Comparison of ENCODE assay signal across 9 cellular contexts in the genomic region with DNA sequence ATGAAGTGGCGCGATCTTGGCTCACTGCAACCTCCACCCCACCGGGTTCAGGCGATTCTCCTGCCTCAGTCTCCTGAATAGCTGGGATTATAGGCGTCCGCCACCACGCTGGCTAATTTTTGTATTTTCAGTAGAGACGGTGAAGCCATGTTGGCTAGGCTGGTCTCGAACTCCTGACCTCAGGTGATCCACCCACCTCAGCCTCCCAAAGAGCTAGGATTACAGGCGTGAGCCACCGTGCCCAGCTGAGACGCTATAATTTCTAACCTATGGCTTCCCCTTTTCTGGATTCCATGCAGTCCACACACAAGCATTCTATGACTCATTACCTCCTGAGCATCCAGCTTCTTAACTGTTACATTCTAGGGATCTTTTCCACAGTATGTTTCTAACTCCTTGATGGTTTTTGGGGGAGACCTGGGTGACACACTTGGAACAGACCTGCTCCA. TPM values are rescaled to one million over a fixed set of nuclear protein-coding genes. Genes with fewer than 3 reads are reported as not detected.
A peak's percentile ranks its signal among the peaks of the same experiment; 100 is the strongest.
DNase-seq lines count a peak whose midpoint lies in the region; ATAC-seq, FAIRE-seq and TF ChIP-seq lines count a peak whose summit lies in the region.
"Had no signal": no experiment of that assay in that cellular context is flagged by ENCODE, and none has a peak within 500 bp of the region (broad histone marks: within the 10 kb centered on the region; RNA-seq: fewer than 3 reads in every experiment).

No MANE protein-coding gene starts in this region.

- intact Hi-C loops in vagina (cut with DNase I) (no loop called here), sciatic nerve (cut with DNase I) (no loop called here)

- H3K9me3 ChIP-seq in iPS DF 6.9 (ENCODE audit: control insufficient read depth, insufficient read depth, low read length) (no peaks in the 10 kb centered on the region), vagina (no peaks in the 10 kb centered on the region)

- no peak for ATAC-seq in stimulated activated naive CD8-positive, alpha-beta T cell treated with anti-CD3 and anti-CD28 coated beads, Interleukin-15, amount 100 ng/mL, for 72 hours
- no peak for ATAC-seq in stimulated activated naive CD8-positive, alpha-beta T cell treated with anti-CD3 and anti-CD28 coated beads, Interleukin-15, Interleukin-2, amounts not matched to agents 100 U/mL and 50 U/mL, for 24 hours
- no peak for ATAC-seq in activated CD8-positive, alpha-beta T cell treated with anti-CD3 and anti-CD28 coated beads, Interleukin-2, amount 10 ng/mL, durations not matched to agents 7 days and 5 days
- ATAC-seq in HG03457 (IDR thresholded peaks at IDR 0.05; ENCODE audit: unreplicated experiment) (no peak), sciatic nerve (no peak)

- H3K9me3 Mint-ChIP-seq in stimulated activated naive CD8-positive, alpha-beta T cell treated with anti-CD3 and anti-CD28 coated beads, Interleukin-15, amount 100 ng/mL, for 72 hours: no peaks in the 10 kb centered on the region
- no peaks in the 10 kb centered on the region for H3K9me3 Mint-ChIP-seq in activated CD8-positive, alpha-beta T cell treated with anti-CD3 and anti-CD28 coated beads, Interleukin-2, amount 10 ng/mL, durations not matched to agents 7 days and 5 days (ENCODE audit: insufficient read depth)

- TF ChIP-seq POLR2A in vagina (IDR thresholded peaks at IDR 0.05): no peak

- no peaks in the 10 kb centered on the region for H3K27me3 ChIP-seq in iPS DF 6.9 (ENCODE audit: control insufficient read depth, insufficient read depth, low read length)
- no peaks in the 10 kb centered on the region for H3K27me3 ChIP-seq in vagina

- no peaks in the 10 kb centered on the region for H3K27me3 Mint-ChIP-seq in stimulated activated naive CD8-positive, alpha-beta T cell treated with anti-CD3 and anti-CD28 coated beads, Interleukin-15, amount 100 ng/mL, for 72 hours
- H3K27me3 Mint-ChIP-seq in activated CD8-positive, alpha-beta T cell treated with anti-CD3 and anti-CD28 coated beads, Interleukin-2, amount 10 ng/mL, durations not matched to agents 7 days and 5 days (ENCODE audit: low read depth): no peaks in the 10 kb centered on the region

- CTCF ChIA-PET in activated CD8-positive, alpha-beta T cell treated with anti-CD3 and anti-CD28 coated beads, Interleukin-2, amount 10 ng/mL, durations not matched to agents 7 days and 5 days (lab: Charles Lee): interaction anchor here (1.0 to 2.2 kb wide), 3 partner anchors 9 to 33 kb away, joined by 3 to 11 read pairs (median 7); no protein-coding TSS in a partner anchor

- H3K4me3 ChIP-seq in iPS DF 6.9 (ENCODE audit: low read length) (no peak overlapping the region), vagina (no peak overlapping the region)

- WGBS in iPS DF 6.9 (ENCODE audit: insufficient coverage, insufficient read length): no CpG with 5 or more reads among the region's 12 CpGs

- POLR2A ChIA-PET in activated CD8-positive, alpha-beta T cell treated with anti-CD3 and anti-CD28 coated beads, Interleukin-2, amount 10 ng/mL, durations not matched to agents 7 days and 5 days (lab: Charles Lee): interaction anchor here (1.1 to 3.3 kb wide), 2 partner anchors 10 to 13 kb away, joined by 3 to 17 read pairs; no protein-coding TSS in a partner anchor

- H3K27ac ChIP-seq in iPS DF 6.9 (ENCODE audit: low read length) (peak overlapping the region; percentile 69), vagina (peak overlapping the region; percentile 42)

- no peak for DNase-seq in stimulated activated naive CD8-positive, alpha-beta T cell treated with anti-CD3 and anti-CD28 coated beads, Interleukin-15, amount 100 ng/mL, for 72 hours
- DNase-seq in stimulated activated naive CD8-positive, alpha-beta T cell treated with anti-CD3 and anti-CD28 coated beads, Interleukin-15, Interleukin-2, amounts not matched to agents 100 U/mL and 50 U/mL, for 24 hours: no peak
- no peak for DNase-seq in activated CD8-positive, alpha-beta T cell treated with anti-CD3 and anti-CD28 coated beads, Interleukin-2, amount 10 ng/mL, durations not matched to agents 7 days and 5 days
- no peak for DNase-seq in iPS DF 6.9 (ENCODE audit: low read depth, low spot score)
- no peak for DNase-seq in vagina (ENCODE audit: extremely low spot score in 2 of 2)
- DNase-seq in frontal cortex (ENCODE audit: low spot score in 2 of 2): no peak
- DNase-seq in sciatic nerve (ENCODE audit: low spot score): no peak
- DNase-seq: activated CD4-positive, alpha-beta T cell treated with anti-CD3 and anti-CD28 coated beads, Interleukin-2, amount 50 U/mL, for 48 hours had no signal

- H3K4me1 ChIP-seq in iPS DF 6.9 (ENCODE audit: control insufficient read depth, insufficient read depth, low read length): peaks cover 11% of the 10 kb centered on the region
- peaks cover 16% of the 10 kb centered on the region for H3K4me1 ChIP-seq in vagina

- peak overlapping the region; percentile 19 to 31 for H3K27ac Mint-ChIP-seq in stimulated activated naive CD8-positive, alpha-beta T cell treated with anti-CD3 and anti-CD28 coated beads, Interleukin-15, amount 100 ng/mL, for 72 hours
- peak overlapping the region; percentile 49 for H3K27ac Mint-ChIP-seq in activated CD8-positive, alpha-beta T cell treated with anti-CD3 and anti-CD28 coated beads, Interleukin-2, amount 10 ng/mL, durations not matched to agents 7 days and 5 days

- H3K36me3 ChIP-seq in iPS DF 6.9 (ENCODE audit: control insufficient read depth, insufficient read depth, low read length) (0 out of 2 replicates have a peak, but pooled peaks cover 4% of the 10 kb centered on the region), vagina (no peaks in the 10 kb centered on the region)

- H3K4me1 Mint-ChIP-seq in stimulated activated naive CD8-positive, alpha-beta T cell treated with anti-CD3 and anti-CD28 coated beads, Interleukin-15, amount 100 ng/mL, for 72 hours: peaks cover 39% of the 10 kb centered on the region
- peaks cover 26% of the 10 kb centered on the region for H3K4me1 Mint-ChIP-seq in activated CD8-positive, alpha-beta T cell treated with anti-CD3 and anti-CD28 coated beads, Interleukin-2, amount 10 ng/mL, durations not matched to agents 7 days and 5 days (ENCODE audit: low read depth)

- H3K36me3 Mint-ChIP-seq in activated CD8-positive, alpha-beta T cell treated with anti-CD3 and anti-CD28 coated beads, Interleukin-2, amount 10 ng/mL, durations not matched to agents 7 days and 5 days (ENCODE audit: low read depth): peaks cover 48% of the 10 kb centered on the region

- H3K4me3 Mint-ChIP-seq in stimulated activated naive CD8-positive, alpha-beta T cell treated with anti-CD3 and anti-CD28 coated beads, Interleukin-15, amount 100 ng/mL, for 72 hours: no peak overlapping the region
- H3K4me3 Mint-ChIP-seq in activated CD8-positive, alpha-beta T cell treated with anti-CD3 and anti-CD28 coated beads, Interleukin-2, amount 10 ng/mL, durations not matched to agents 7 days and 5 days: no peak overlapping the region

- no peak for FAIRE-seq in frontal cortex (lab: Jason Lieb, UNC)

- TF ChIP-seq CTCF in vagina (IDR thresholded peaks at IDR 0.05): no peak

RNA-seq across cellular contexts. Expression of a gene that starts 11.9 kb away (rescaled TPM):
- total RNA-seq in activated CD8-positive, alpha-beta T cell treated with anti-CD3 and anti-CD28 coated beads, Interleukin-2, amount 10 ng/mL, durations not matched to agents 7 days and 5 days: 10 to 100 TPM; 88.9 to 92.5 TPM
- total RNA-seq in vagina (29.7 TPM), frontal cortex (46.9 TPM), sciatic nerve (64.8 TPM)

RNA-seq across cellular contexts. Expression of a gene that starts 53.6 kb away (rescaled TPM):
- total RNA-seq in activated CD8-positive, alpha-beta T cell treated with anti-CD3 and anti-CD28 coated beads, Interleukin-2, amount 10 ng/mL, durations not matched to agents 7 days and 5 days: 1,000 to 10,000 TPM; 4,520 to 4,885 TPM
- total RNA-seq in vagina: 2,211 TPM
- total RNA-seq in frontal cortex: 5,126 TPM
- total RNA-seq in sciatic nerve: 1,367 TPM
